In the genomic region with DNA sequence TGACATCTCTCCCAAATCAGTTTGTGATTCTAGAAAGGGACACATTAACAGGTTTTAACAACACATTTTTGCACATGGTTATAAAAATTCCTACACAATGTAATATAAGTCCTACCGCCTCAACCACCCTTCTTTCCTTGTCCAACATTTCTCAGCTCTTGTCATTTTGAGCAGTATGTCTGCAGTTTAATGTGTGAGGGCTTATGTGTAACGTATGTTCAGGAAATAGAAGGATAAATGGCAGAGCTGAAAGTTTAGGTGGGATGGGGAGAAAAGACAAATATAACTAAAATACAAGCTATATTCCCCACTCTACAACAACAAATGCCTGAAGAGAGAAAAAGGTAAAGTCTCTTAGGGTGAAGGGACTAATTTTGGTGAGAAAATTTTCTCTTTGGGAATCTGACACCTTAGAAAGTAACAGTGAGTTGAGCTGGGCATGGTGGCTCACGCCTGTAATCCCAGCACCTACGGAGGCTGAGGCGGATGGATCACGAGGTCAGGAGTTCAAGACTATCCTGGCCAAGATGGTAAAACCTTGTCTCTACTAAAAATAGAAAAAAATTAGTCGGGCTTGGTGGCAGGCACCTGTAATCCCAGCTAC, we compare ENCODE assay signal across 17 cellular contexts. TPM values are rescaled to one million over a fixed set of nuclear protein-coding genes. Genes with fewer than 3 reads are reported as not detected.
DNase-seq lines count a peak whose midpoint lies in the region; ATAC-seq, FAIRE-seq and TF ChIP-seq lines count a peak whose summit lies in the region.
"Had no signal": no experiment of that assay in that cellular context is flagged by ENCODE, and none has a peak within 500 bp of the region (broad histone marks: within the 10 kb centered on the region; RNA-seq: fewer than 3 reads in every experiment).

No MANE protein-coding gene starts in this region.

- H3K27ac Mint-ChIP-seq in activated naive CD4-positive, alpha-beta T cell treated with anti-CD3 and anti-CD28 coated beads, Interleukin-2, amount 50 U/mL, for 24 hours: peak overlapping the region; percentile 79
- no peak overlapping the region for H3K27ac Mint-ChIP-seq in activated naive CD4-positive, alpha-beta T cell treated with anti-CD3 and anti-CD28 coated beads, Interleukin-2, amount 10 ng/mL, durations not matched to agents 7 days and 5 days
- H3K27ac Mint-ChIP-seq in brain: peak overlapping the region in 3 of 5 experiments; percentile 80 to 97 (median 80)

- POLR2A ChIA-PET in HepG2 (lab: Yijun Ruan, JAX): interaction anchor here (0.9 to 6.8 kb wide), 3 partner anchors 16 to 102 kb away, joined by 6 to 117 read pairs (median 6); no protein-coding TSS in a partner anchor

- intact Hi-C loops in HepG2 (cut with micrococcal nuclease; ENCODE audit: unreplicated experiment) (no loop called here), stomach (cut with DNase I; ENCODE audit: low total_unique reads) (no loop called here)

- peaks cover 63% of the 10 kb centered on the region for H3K4me1 Mint-ChIP-seq in activated naive CD4-positive, alpha-beta T cell treated with anti-CD3 and anti-CD28 coated beads, Interleukin-2, amount 50 U/mL, for 24 hours
- H3K4me1 Mint-ChIP-seq in activated naive CD4-positive, alpha-beta T cell treated with anti-CD3 and anti-CD28 coated beads, Interleukin-2, amount 10 ng/mL, durations not matched to agents 7 days and 5 days: peaks cover 38% of the 10 kb centered on the region
- H3K4me1 Mint-ChIP-seq in brain: peaks cover 58% of the 10 kb centered on the region

- H3K4me1 ChIP-seq in HepG2 (ENCODE audit: insufficient read depth, low read length) (peaks cover 39% of the 10 kb centered on the region), stomach (peaks cover 21 to 58% (median 40%) of the 10 kb centered on the region in 4 donors)

- CTCF ChIA-PET in activated naive CD4-positive, alpha-beta T cell treated with anti-CD3 and anti-CD28 coated beads, Interleukin-2, amount 10 ng/mL, durations not matched to agents 7 days and 5 days (lab: Charles Lee): interaction anchor here (0.5 to 1.7 kb wide), 3 partner anchors 102 to 269 kb away, joined by 3 to 5 read pairs (median 3); no protein-coding TSS in a partner anchor
- CTCF ChIA-PET in HepG2 (lab: Yijun Ruan, JAX; ENCODE audit: low intra/inter-chr PET ratio, low total read pairs): no interaction called here

- peak in 1 of 2 experiments; percentile 21; a peak in 1 of 4 replicates for TF ChIP-seq POLR2A in HepG2 (IDR thresholded peaks at IDR 0.05; ENCODE audit: insufficient read depth in 1 of 2, low read depth in 2 of 2, low read length in 2 of 2)
- TF ChIP-seq POLR2A in stomach (IDR thresholded peaks at IDR 0.05): no peak

- H3K4me3 ChIP-seq in HepG2 (replicated peaks in 1 of 3; ENCODE audit: insufficient read depth in 1 of 3, low read depth in 2 of 3, low read length in 3 of 3) (no peak overlapping the region), stomach (peak overlapping the region in 2 of 4 donors; percentile 54 to 86)

- ATAC-seq in HepG2 (no peak), GM21619 (IDR thresholded peaks at IDR 0.05; ENCODE audit: unreplicated experiment) (no peak), HG03039 (IDR thresholded peaks at IDR 0.05; ENCODE audit: unreplicated experiment) (no peak), GM21360 (IDR thresholded peaks at IDR 0.05; ENCODE audit: unreplicated experiment) (no peak)
- ATAC-seq: stimulated activated naive CD8-positive, alpha-beta T cell treated with anti-CD3 and anti-CD28 coated beads, Interleukin-15, Interleukin-2, amounts not matched to agents 100 U/mL and 50 U/mL, for 24 hours had no signal

- H3K27me3 Mint-ChIP-seq in activated naive CD4-positive, alpha-beta T cell treated with anti-CD3 and anti-CD28 coated beads, Interleukin-2, amount 50 U/mL, for 24 hours: no peaks in the 10 kb centered on the region
- H3K27me3 Mint-ChIP-seq in activated naive CD4-positive, alpha-beta T cell treated with anti-CD3 and anti-CD28 coated beads, Interleukin-2, amount 10 ng/mL, durations not matched to agents 7 days and 5 days: peaks cover 6% of the 10 kb centered on the region
- peaks cover 12% of the 10 kb centered on the region for H3K27me3 Mint-ChIP-seq in brain

- TF ChIP-seq EP300 in HepG2 (IDR thresholded peaks at IDR 0.05; ENCODE audit: low read depth in 2 of 2, low read length in 2 of 2): no peak
- TF ChIP-seq EP300 in HepG2 (CRISPR knock-in tag; IDR thresholded peaks at IDR 0.05; ENCODE audit: borderline replicate concordance): no peak
- TF ChIP-seq EP300 in stomach (IDR thresholded peaks at IDR 0.05): no peak

- no peak overlapping the region for H3K4me2 ChIP-seq in HepG2 (ENCODE audit: low read depth, low read length)

- DNase-seq in activated naive CD4-positive, alpha-beta T cell treated with anti-CD3 and anti-CD28 coated beads, Interleukin-2, amount 10 ng/mL, durations not matched to agents 7 days and 5 days: no peak
- DNase-seq in HepG2 (ENCODE audit: low spot score) (no peak), stomach (no peak)
- DNase-seq: cerebellar nuclear complex; COR-L47; NCI-H1092; NCI-H2171 treated with DMSO at 0.1 percent for 48 hours; spleen; stimulated activated naive CD8-positive, alpha-beta T cell treated with anti-CD3 and anti-CD28 coated beads, Interleukin-15, Interleukin-2, amounts not matched to agents 100 U/mL and 50 U/mL, for 24 hours had no signal

- no peak for FAIRE-seq in HepG2 (lab: Jason Lieb, UNC)

- no peak overlapping the region for H3K4me3 Mint-ChIP-seq in activated naive CD4-positive, alpha-beta T cell treated with anti-CD3 and anti-CD28 coated beads, Interleukin-2, amount 50 U/mL, for 24 hours
- no peak overlapping the region for H3K4me3 Mint-ChIP-seq in activated naive CD4-positive, alpha-beta T cell treated with anti-CD3 and anti-CD28 coated beads, Interleukin-2, amount 10 ng/mL, durations not matched to agents 7 days and 5 days
- H3K4me3 Mint-ChIP-seq in brain: peak overlapping the region in 4 of 5 experiments; percentile 82 to 90 (median 88)

- no TSS peak for BruUV-seq in HepG2 (replicated peaks; lab: Mats Ljungman, UMichigan)

- H2AFZ ChIP-seq in HepG2 (ENCODE audit: low read length): no peak overlapping the region

- 99% methylated on average over 7 of the region's 7 CpGs for WGBS in HepG2 (ENCODE audit: low lambda C conversion rate)
- WGBS in stomach, 5 donors: 89 to 95% (median 93%) methylated on average over 7 of the region's 7 CpGs

- no peak for TF ChIP-seq CTCF in brain (conservative IDR thresholded peaks at IDR 0.05)
- no peak for TF ChIP-seq CTCF in HepG2 (CRISPR knock-in tag; IDR thresholded peaks at IDR 0.05)
- no peak for TF ChIP-seq CTCF in stomach (IDR thresholded peaks at IDR 0.05)

- TF ChIP-seq RAD21 in HepG2 (CRISPR knock-in tag; IDR thresholded peaks at IDR 0.05): no peak

- no peaks in the 10 kb centered on the region for H3K9me3 Mint-ChIP-seq in activated naive CD4-positive, alpha-beta T cell treated with anti-CD3 and anti-CD28 coated beads, Interleukin-2, amount 50 U/mL, for 24 hours
- H3K9me3 Mint-ChIP-seq in activated naive CD4-positive, alpha-beta T cell treated with anti-CD3 and anti-CD28 coated beads, Interleukin-2, amount 10 ng/mL, durations not matched to agents 7 days and 5 days: no peaks in the 10 kb centered on the region
- peaks cover 0 to 3% (median 0%) of the 10 kb centered on the region in 5 experiments for H3K9me3 Mint-ChIP-seq in brain

- no peaks in the 10 kb centered on the region for H3K9me3 ChIP-seq in HepG2 (ENCODE audit: low read length)
- no peaks in the 10 kb centered on the region for H3K9me3 ChIP-seq in stomach
- H3K9me3 ChIP-seq: spleen had no signal

- no peak overlapping the region for H3K9ac ChIP-seq in HepG2 (ENCODE audit: insufficient read depth, low read depth, low read length)

- peaks cover 0 to 19% of the 10 kb centered on the region in 2 experiments; a peak in 3 of 5 replicates for H3K36me3 ChIP-seq in HepG2 (replicated peaks in 1 of 2; ENCODE audit: control insufficient read depth in 1 of 2, insufficient read depth in 2 of 2, low read length in 2 of 2)
- peaks cover 22 to 28% (median 26%) of the 10 kb centered on the region in 4 donors for H3K36me3 ChIP-seq in stomach

- no peak overlapping the region for H3K27ac ChIP-seq in HepG2 (ENCODE audit: extremely low read length, insufficient read depth, low read length)
- peak overlapping the region in 3 of 5 donors; percentile 1 to 66 (median 11) for H3K27ac ChIP-seq in stomach

- H4K20me1 ChIP-seq in HepG2 (ENCODE audit: insufficient read depth, low read length): peaks cover 36% of the 10 kb centered on the region

- H3K79me2 ChIP-seq in HepG2 (ENCODE audit: insufficient read depth, low read length): peaks cover 39% of the 10 kb centered on the region

- peaks cover 12% of the 10 kb centered on the region for H3K36me3 Mint-ChIP-seq in activated naive CD4-positive, alpha-beta T cell treated with anti-CD3 and anti-CD28 coated beads, Interleukin-2, amount 50 U/mL, for 24 hours
- H3K36me3 Mint-ChIP-seq in activated naive CD4-positive, alpha-beta T cell treated with anti-CD3 and anti-CD28 coated beads, Interleukin-2, amount 10 ng/mL, durations not matched to agents 7 days and 5 days: peaks cover 56% of the 10 kb centered on the region
- peaks cover 51% of the 10 kb centered on the region for H3K36me3 Mint-ChIP-seq in brain

- in situ Hi-C loops in HepG2 (cut with HindIII; ENCODE audit: extremely low pct_ligation_motif_present, low pct_unique_long_range_greater_than_20kb): loop anchor here (10.0 kb wide), 1 partner anchor 101 kb away; no protein-coding TSS in a partner anchor

- H3K27me3 ChIP-seq in HepG2 (ENCODE audit: control insufficient read depth in 1 of 2, insufficient read depth in 2 of 2, low read length in 2 of 2) (no peaks in the 10 kb centered on the region; a peak in 1 of 5 replicates), stomach (no peaks in the 10 kb centered on the region)
- H3K27me3 ChIP-seq: spleen had no signal

RNA-seq across cellular contexts. Expression of a gene that starts 5.0 kb away (rescaled TPM):
- polyA plus RNA-seq in brain (ENCODE audit: insufficient read depth, low read depth, low replicate concordance): 100 TPM
- total RNA-seq in HepG2 (2016; rRNA removed; fragmentation: Illumina TruSeq; extraction: Trizol): 31.0 and 36.0 TPM in 2 replicates
- total RNA-seq in HepG2 (2016; cell fraction: cytosol; rRNA removed; fragmentation: Illumina TruSeq; extraction: Trizol; ENCODE audit: low read depth): 57.2 and 58.4 TPM in 2 replicates
- total RNA-seq in HepG2 (2016; cell fraction: insoluble cytoplasmic fraction; rRNA removed; fragmentation: Illumina TruSeq; extraction: Trizol): 26.3 and 34.2 TPM in 2 replicates
- 91.5 and 98.2 TPM in 2 replicates for total RNA-seq in HepG2 (2016; cell fraction: membrane; rRNA removed; fragmentation: Illumina TruSeq; extraction: Trizol)
- 38.0 and 44.9 TPM in 2 replicates for total RNA-seq in HepG2 (2016; cell fraction: nucleus; rRNA removed; fragmentation: Illumina TruSeq; extraction: Trizol)
- polyA plus RNA-seq in HepG2 (2011; rRNA removed): 16.8 and 17.6 TPM in 2 replicates
- 6.9 and 11.3 TPM in 2 replicates for polyA plus RNA-seq in HepG2 (2011; cell fraction: cytosol; rRNA removed)
- 11.1 and 19.2 TPM in 2 replicates for polyA plus RNA-seq in HepG2 (2011; cell fraction: nucleus; rRNA removed)
- 109 TPM in 2 replicates for polyA plus RNA-seq in HepG2 (2012)
- polyA plus RNA-seq in HepG2 (2016; cell fraction: cytosol; fragmentation: Illumina TruSeq; extraction: Trizol; ENCODE audit: low read depth): 35.4 and 35.7 TPM in 2 replicates
- polyA plus RNA-seq in HepG2 (2016; cell fraction: insoluble cytoplasmic fraction; fragmentation: Illumina TruSeq; extraction: Trizol; ENCODE audit: low read depth): 27.3 and 28.4 TPM in 2 replicates
- polyA plus RNA-seq in HepG2 (2016; cell fraction: membrane; fragmentation: Illumina TruSeq; extraction: Trizol; ENCODE audit: low read depth): 40.5 and 45.9 TPM in 2 replicates
- 58.0 and 62.1 TPM in 2 replicates for polyA plus RNA-seq in HepG2 (2016; cell fraction: nucleus; fragmentation: Illumina TruSeq; extraction: Trizol; ENCODE audit: insufficient read depth, low read depth)
- polyA minus RNA-seq in HepG2 (2011; rRNA and poly(A)+ RNA removed; ENCODE audit: low replicate concordance): 17.7 and 21.3 TPM in 2 replicates
- 38.4 and 54.1 TPM in 2 replicates for polyA minus RNA-seq in HepG2 (2011; cell fraction: cytosol; rRNA and poly(A)+ RNA removed)
- polyA minus RNA-seq in HepG2 (2011; cell fraction: nucleus; rRNA and poly(A)+ RNA removed): 44.4 and 44.5 TPM in 2 replicates
- total RNA-seq in stomach: 100 to 1,000 TPM; 125 to 265 (median 158) TPM
- polyA plus RNA-seq in stomach: 10 to 100 TPM; 38.5 to 76.7 (median 49.2) TPM

RNA-seq across cellular contexts. Expression of a gene that starts 32.4 kb away (rescaled TPM):
- polyA plus RNA-seq in brain (ENCODE audit: insufficient read depth, low read depth, low replicate concordance) (5.8 TPM), HepG2 (2011; rRNA removed) (1.4 and 1.7 TPM in 2 replicates), stomach (under 1 TPM in 2 of 3 donors, not detected in 1; 0.38 to 0.44 TPM)
- total RNA-seq in HepG2 (2016; rRNA removed; fragmentation: Illumina TruSeq; extraction: Trizol) (1.9 TPM in 2 replicates), stomach (1 to 10 TPM in 1 of 5 donors, not detected in 4; 6.8 TPM)
- 1.3 TPM in 2 replicates for total RNA-seq in HepG2 (2016; cell fraction: cytosol; rRNA removed; fragmentation: Illumina TruSeq; extraction: Trizol; ENCODE audit: low read depth)
- total RNA-seq in HepG2 (2016; cell fraction: insoluble cytoplasmic fraction; rRNA removed; fragmentation: Illumina TruSeq; extraction: Trizol): 1.8 and 2.0 TPM in 2 replicates
- total RNA-seq in HepG2 (2016; cell fraction: membrane; rRNA removed; fragmentation: Illumina TruSeq; extraction: Trizol): 1.8 and 2.4 TPM in 2 replicates
- total RNA-seq in HepG2 (2016; cell fraction: nucleus; rRNA removed; fragmentation: Illumina TruSeq; extraction: Trizol): 2.2 TPM in 2 replicates
- 0.78 and 0.99 TPM in 2 replicates for polyA plus RNA-seq in HepG2 (2011; cell fraction: cytosol; rRNA removed)
- 1.0 and 1.6 TPM in 2 replicates for polyA plus RNA-seq in HepG2 (2011; cell fraction: nucleus; rRNA removed)
- 1.9 and 2.1 TPM in 2 replicates for polyA plus RNA-seq in HepG2 (2012)
- 1.4 and 1.6 TPM in 2 replicates for polyA plus RNA-seq in HepG2 (2016; cell fraction: cytosol; fragmentation: Illumina TruSeq; extraction: Trizol; ENCODE audit: low read depth)
- polyA plus RNA-seq in HepG2 (2016; cell fraction: insoluble cytoplasmic fraction; fragmentation: Illumina TruSeq; extraction: Trizol; ENCODE audit: low read depth): 2.6 and 2.8 TPM in 2 replicates
- 1.8 and 3.0 TPM in 2 replicates for polyA plus RNA-seq in HepG2 (2016; cell fraction: membrane; fragmentation: Illumina TruSeq; extraction: Trizol; ENCODE audit: low read depth)
- 5.7 and 6.1 TPM in 2 replicates for polyA plus RNA-seq in HepG2 (2016; cell fraction: nucleus; fragmentation: Illumina TruSeq; extraction: Trizol; ENCODE audit: insufficient read depth, low read depth)
- 0.20 TPM in 1 of 2 replicates, not detected in the other for polyA minus RNA-seq in HepG2 (2011; rRNA and poly(A)+ RNA removed; ENCODE audit: low replicate concordance)
- polyA minus RNA-seq in HepG2 (2011; cell fraction: cytosol; rRNA and poly(A)+ RNA removed): 0.49 and 1.2 TPM in 2 replicates
- 2.4 and 3.1 TPM in 2 replicates for polyA minus RNA-seq in HepG2 (2011; cell fraction: nucleus; rRNA and poly(A)+ RNA removed)
- total RNA-seq: mononuclear cell; RPMI7951; T-helper 2 cell treated with Interferon-gamma antibody and Interleukin-4, amounts not matched to agents 100 ng/mL and 5 ng/mL, for 36 hours had no signal

Comparison
In these comparisons a context has a peak if more than half of its experiments do, and no peak if none do; other contexts are left out.
1. H3K4me3 Mint-ChIP-seq: peak in brain (4 of 5); none in activated naive CD4-positive, alpha-beta T cell treated with anti-CD3 and anti-CD28 coated beads, Interleukin-2, amount 50 U/mL, for 24 hours (single experiment) and activated naive CD4-positive, alpha-beta T cell treated with anti-CD3 and anti-CD28 coated beads, Interleukin-2, amount 10 ng/mL, durations not matched to agents 7 days and 5 days (single experiment).